Comparison of ENCODE assay signal across 8 cellular contexts in genomic region chr6:31834367-31834703, GRCh38. TPM values are rescaled to one million over a fixed set of nuclear protein-coding genes. Genes with fewer than 3 reads are reported as not detected.
DNase-seq lines count a peak whose midpoint lies in the region; ATAC-seq, FAIRE-seq and TF ChIP-seq lines count a peak whose summit lies in the region.

No MANE protein-coding gene starts in this region.

- no peaks in the 10 kb centered on the region for H3K9me3 Mint-ChIP-seq in CD4-positive, alpha-beta memory T cell

- no peak for TF ChIP-seq CTCF in bronchial epithelial cell (IDR thresholded peaks at IDR 0.05; ENCODE audit: insufficient read depth, low read length, severe bottlenecking)

- POLR2A ChIA-PET in CD4-positive, alpha-beta memory T cell (lab: Charles Lee; ENCODE audit: partially characterized antibody) = interaction anchor here (0.6 to 7.2 kb wide), 23 partner anchors 10 to 293 kb away, joined by 3 to 67 read pairs (median 6); partner anchors contain the start of genes ABHD16A, BAG6, CLIC1 and DDX39B

- H3K9me3 ChIP-seq in CD4-positive, alpha-beta memory T cell (ENCODE audit: control insufficient read depth in 1 of 2, low read length in 2 of 2) = no peaks in the 10 kb centered on the region
- H3K9me3 ChIP-seq in small intestine (ENCODE audit: control insufficient read depth, low read depth) = no peaks in the 10 kb centered on the region

- peak; percentile 35 for ATAC-seq in GM21526 (IDR thresholded peaks at IDR 0.05; ENCODE audit: low FRiP score, unreplicated experiment)
- ATAC-seq in SK-N-SH treated with all-trans-retinoic acid at 6 μM for 48 hours = peak; percentile 84
- ATAC-seq in HG03565 (IDR thresholded peaks at IDR 0.05; ENCODE audit: unreplicated experiment) = no peak

- peak in 4 of 5 donors; percentile 64 to 76 (median 72) for DNase-seq in CD4-positive, alpha-beta memory T cell
- peak; percentile 80 for DNase-seq in NCI-H1092 (lab: John Stamatoyannopoulos, UW)
- DNase-seq in bronchial epithelial cell (ENCODE audit: low read depth) = peak; percentile 71
- DNase-seq in iPS-NIHi11 (ENCODE audit: low spot score) = peak; percentile 89
- DNase-seq in small intestine = peak; percentile 88

- peaks cover 60% of the 10 kb centered on the region for H3K4me1 ChIP-seq in CD4-positive, alpha-beta memory T cell (ENCODE audit: insufficient read depth, low read length)
- H3K4me1 ChIP-seq in small intestine (ENCODE audit: control insufficient read depth in 2 of 2, insufficient read depth in 1 of 2, low read depth in 1 of 2, low read length in 1 of 2) = peaks cover 4 to 11% of the 10 kb centered on the region in 2 donors

- peak overlapping the region; percentile 97 to 99 (median 99) for H3K27ac Mint-ChIP-seq in CD4-positive, alpha-beta memory T cell

- peak overlapping the region; percentile 75 to 88 for H3K4me3 ChIP-seq in CD4-positive, alpha-beta memory T cell (ENCODE audit: low read length in 2 of 2)
- H3K4me3 ChIP-seq in bronchial epithelial cell (ENCODE audit: low read depth, low read length) (peak overlapping the region; percentile 91), small intestine (ENCODE audit: low read depth in 1 of 2, low read length in 2 of 2) (peak overlapping the region; percentile 81 to 100)

- H3K4me1 Mint-ChIP-seq in CD4-positive, alpha-beta memory T cell = peaks cover 26 to 64% (median 46%) of the 10 kb centered on the region in 4 donors

- CTCF ChIA-PET in CD4-positive, alpha-beta memory T cell (lab: Charles Lee; ENCODE audit: partially characterized antibody) = interaction anchor here (1.0 to 3.2 kb wide), 4 partner anchors 28 to 233 kb away, joined by 3 to 10 read pairs (median 4); partner anchors contain the start of gene NEU1

- H3K36me3 ChIP-seq in CD4-positive, alpha-beta memory T cell (ENCODE audit: insufficient read depth, low read length) = peaks cover 25% of the 10 kb centered on the region
- peaks cover 14% of the 10 kb centered on the region for H3K36me3 ChIP-seq in bronchial epithelial cell (ENCODE audit: control insufficient read depth, insufficient read depth, low read length)
- H3K36me3 ChIP-seq in small intestine (ENCODE audit: control insufficient read depth in 2 of 2, insufficient read depth in 2 of 2, low read length in 2 of 2) = peaks cover 11% of the 10 kb centered on the region in 2 donors

- H3K27me3 ChIP-seq in CD4-positive, alpha-beta memory T cell (ENCODE audit: insufficient read depth, low read length) = no peaks in the 10 kb centered on the region
- H3K27me3 ChIP-seq in bronchial epithelial cell (ENCODE audit: control insufficient read depth, insufficient read depth, low read length) = no peaks in the 10 kb centered on the region
- no peaks in the 10 kb centered on the region for H3K27me3 ChIP-seq in small intestine (ENCODE audit: control insufficient read depth in 2 of 2, insufficient read depth in 2 of 2, low read length in 2 of 2)

- peak overlapping the region; percentile 88 for H3K27ac ChIP-seq in CD4-positive, alpha-beta memory T cell (ENCODE audit: low read depth, low read length)
- peak overlapping the region; percentile 83 to 99 for H3K27ac ChIP-seq in small intestine (ENCODE audit: low read depth in 1 of 2, low read length in 1 of 2)

- no peaks in the 10 kb centered on the region for H3K27me3 Mint-ChIP-seq in CD4-positive, alpha-beta memory T cell

- WGBS in small intestine, 3 donors = 0% methylated on average over 28 of the region's 28 CpGs

- H3K4me3 Mint-ChIP-seq in CD4-positive, alpha-beta memory T cell = peak overlapping the region; percentile 88 to 99 (median 96)

- H3K36me3 Mint-ChIP-seq in CD4-positive, alpha-beta memory T cell = peaks cover 18 to 47% of the 10 kb centered on the region in 2 donors

- FAIRE-seq in bronchial epithelial cell (lab: Jason Lieb, UNC) = no peak
- no peak for FAIRE-seq in small intestine (lab: Jason Lieb, UNC)

- intact Hi-C loops in CD4-positive, alpha-beta memory T cell (cut with micrococcal nuclease) = loop anchor here (1.0 to 10.0 kb wide), 7 partner anchors 28 to 342 kb away; partner anchors contain the start of genes ABHD16A, DXO, EHMT2 and NEU1

TF ChIP-seq in SK-N-SH treated with all-trans-retinoic acid at 6 μM for 48 hours, 23 proteins besides CTCF, POLR2A, EP300 and RAD21:
- TF ChIP-seq CSDC2 (CRISPR knock-in tag; IDR thresholded peaks at IDR 0.05) (0 out of 2 replicates have a peak, but pooled peaks have one; percentile 20), TOX (CRISPR knock-in tag; IDR thresholded peaks at IDR 0.05; ENCODE audit: borderline replicate concordance) (no peak), TSHZ2 (CRISPR knock-in tag; IDR thresholded peaks at IDR 0.05) (peak; percentile 38; the same call in 1 of the 2 replicates), CREB5 (CRISPR knock-in tag; IDR thresholded peaks at IDR 0.05; ENCODE audit: low read depth) (no peak), ZFP3 (CRISPR knock-in tag; IDR thresholded peaks at IDR 0.05) (no peak)

RNA-seq across cellular contexts. Expression of gene HSPA1B, which starts 6.8 kb away (rescaled TPM):
- 10 to 100 TPM; 58.0 to 60.8 TPM for total RNA-seq in CD4-positive, alpha-beta memory T cell
- polyA plus RNA-seq in CD4-positive, alpha-beta memory T cell = 1 to 10 TPM; 1.9 to 5.3 TPM
- total RNA-seq in bronchial epithelial cell = 118 and 193 TPM in 2 replicates
- polyA plus RNA-seq in small intestine = 10 to 100 TPM; 16.5 to 47.4 (median 22.6) TPM

RNA-seq across cellular contexts. Expression of gene HSPA1A, which starts 19.0 kb away (rescaled TPM):
- 10 to 100 TPM; 69.9 to 71.5 TPM for total RNA-seq in CD4-positive, alpha-beta memory T cell
- 10 to 100 TPM; 14.6 to 71.9 TPM for polyA plus RNA-seq in CD4-positive, alpha-beta memory T cell
- total RNA-seq in bronchial epithelial cell = 50.3 and 55.3 TPM in 2 replicates
- polyA plus RNA-seq in small intestine = 10 to 100 TPM in 2 of 3 donors, 1 to 10 TPM in 1; 9.7 to 36.4 (median 15.0) TPM

RNA-seq across cellular contexts. Expression of gene HSPA1L, which starts 19.3 kb away (rescaled TPM):
- 1 to 10 TPM; 8.2 to 8.3 TPM for total RNA-seq in CD4-positive, alpha-beta memory T cell
- polyA plus RNA-seq in CD4-positive, alpha-beta memory T cell = 1 to 10 TPM; 1.1 to 4.4 TPM
- 0.53 and 1.4 TPM in 2 replicates for total RNA-seq in bronchial epithelial cell
- 1 to 10 TPM in 1 of 3 donors, under 1 TPM in 2; 0.27 to 1.3 (median 0.94) TPM for polyA plus RNA-seq in small intestine

RNA-seq across cellular contexts. Expression of gene LSM2, which starts 27.6 kb away (rescaled TPM):
- 10 to 100 TPM; 30.0 to 34.6 TPM for total RNA-seq in CD4-positive, alpha-beta memory T cell
- polyA plus RNA-seq in CD4-positive, alpha-beta memory T cell = 10 to 100 TPM; 67.4 to 80.4 TPM
- 28.9 and 29.2 TPM in 2 replicates for total RNA-seq in bronchial epithelial cell
- polyA plus RNA-seq in small intestine = 10 to 100 TPM; 27.3 to 90.2 (median 29.7) TPM

RNA-seq across cellular contexts. Expression of gene NEU1, which starts 28.3 kb away (rescaled TPM):
- total RNA-seq in CD4-positive, alpha-beta memory T cell = 10 to 100 TPM; 19.6 to 21.1 TPM
- 10 to 100 TPM; 22.5 to 23.4 TPM for polyA plus RNA-seq in CD4-positive, alpha-beta memory T cell
- 65.8 and 70.3 TPM in 2 replicates for total RNA-seq in bronchial epithelial cell
- 10 to 100 TPM; 24.8 to 38.3 (median 36.5) TPM for polyA plus RNA-seq in small intestine
